ENCODE assay signal across 19 cellular contexts in genomic region chr15:55959744-55960143, GRCh38.
"Had no signal": no experiment of that assay in that cellular context is flagged by ENCODE, and none has a peak within 500 bp of the region (broad histone marks: within the 10 kb centered on the region; RNA-seq: fewer than 3 reads in every experiment).

No MANE protein-coding gene starts in this region.

- H3K9me3 ChIP-seq: adrenal gland, colonic mucosa, gastrocnemius medialis, heart left ventricle, left lung, tibial nerve had no signal

- H3K9me3 Mint-ChIP-seq: stimulated activated naive CD8-positive, alpha-beta T cell treated with anti-CD3 and anti-CD28 coated beads, Interleukin-15, Interleukin-2, amounts not matched to agents 100 ng/mL and 50 ng/mL, for 24 hours had no signal

- H3K4me3 Mint-ChIP-seq: activated CD4-positive, alpha-beta T cell treated with anti-CD3 and anti-CD28 coated beads for 36 hours; brain; stimulated activated naive CD8-positive, alpha-beta T cell treated with anti-CD3 and anti-CD28 coated beads, Interleukin-15, Interleukin-2, amounts not matched to agents 100 ng/mL and 50 ng/mL, for 24 hours had no signal

- H3K36me3 ChIP-seq: adrenal gland, colonic mucosa, gastrocnemius medialis, left lung had no signal

- ATAC-seq: activated CD4-positive, alpha-beta T cell treated with anti-CD3 and anti-CD28 coated beads for 36 hours; activated naive CD4-positive, alpha-beta T cell treated with anti-CD3 and anti-CD28 coated beads, Interleukin-2, amount 50 U/mL, for 72 hours; gastrocnemius medialis; heart left ventricle; left lung had no signal

- H3K27ac Mint-ChIP-seq: activated CD4-positive, alpha-beta T cell treated with anti-CD3 and anti-CD28 coated beads for 36 hours; activated naive CD4-positive, alpha-beta T cell treated with anti-CD3 and anti-CD28 coated beads, Interleukin-2, amount 50 U/mL, for 72 hours; stimulated activated naive CD8-positive, alpha-beta T cell treated with anti-CD3 and anti-CD28 coated beads, Interleukin-15, Interleukin-2, amounts not matched to agents 100 ng/mL and 50 ng/mL, for 24 hours had no signal

- DNase-seq: activated CD4-positive, alpha-beta T cell treated with anti-CD3 and anti-CD28 coated beads for 36 hours; activated CD4-positive, alpha-beta T cell treated with anti-CD3 and anti-CD28 coated beads, Interleukin-2, amount 50 U/mL, for 48 hours; activated gamma-delta T cell treated with Interleukin-2 at 50 U/mL for 16 hours; adrenal gland; central memory CD4-positive, alpha-beta T cell; colonic mucosa; gastrocnemius medialis; heart left ventricle; left lung; midbrain; occipital lobe; posterior cingulate gyrus; T-helper 2 cell had no signal

- H3K27me3 ChIP-seq: adrenal gland, colonic mucosa, gastrocnemius medialis, heart left ventricle, left lung, tibial nerve had no signal

- H3K27me3 Mint-ChIP-seq: activated CD4-positive, alpha-beta T cell treated with anti-CD3 and anti-CD28 coated beads for 36 hours; brain; stimulated activated naive CD8-positive, alpha-beta T cell treated with anti-CD3 and anti-CD28 coated beads, Interleukin-15, Interleukin-2, amounts not matched to agents 100 ng/mL and 50 ng/mL, for 24 hours had no signal

- FAIRE-seq: urothelium cell line had no signal

- H3K4me3 ChIP-seq: adrenal gland, colonic mucosa, gastrocnemius medialis, heart left ventricle, left lung, skin epidermis, tibial nerve had no signal

- H3K27ac ChIP-seq: adrenal gland, colonic mucosa, gastrocnemius medialis, heart left ventricle, left lung, skin epidermis, tibial nerve had no signal

- H3K4me1 Mint-ChIP-seq: activated CD4-positive, alpha-beta T cell treated with anti-CD3 and anti-CD28 coated beads for 36 hours; brain had no signal

- H3K4me1 ChIP-seq: adrenal gland, colonic mucosa, gastrocnemius medialis, heart left ventricle, left lung, tibial nerve had no signal
